30 cellular contexts compared by ENCODE assay signal in genomic region chr6:72976389-72976900, GRCh38.
A peak's percentile ranks its signal among the peaks of the same experiment; 100 is the strongest.
DNase-seq lines count a peak whose midpoint lies in the region; ATAC-seq and TF ChIP-seq lines count a peak whose summit lies in the region.
"Had no signal": no experiment of that assay in that cellular context is flagged by ENCODE, and none has a peak within 500 bp of the region (broad histone marks: within the 10 kb centered on the region; RNA-seq: fewer than 3 reads in every experiment).

No MANE protein-coding gene starts in this region.

- H3K4me3 Mint-ChIP-seq in chondrocyte (ENCODE audit: unreplicated experiment): no peak overlapping the region
- H3K4me3 Mint-ChIP-seq: activated CD4-positive, alpha-beta memory T cell treated with anti-CD3 and anti-CD28 coated beads for 36 hours; activated naive CD8-positive, alpha-beta T cell; immature natural killer cell; mesothelial cell of epicardium; naive thymus-derived CD8-positive, alpha-beta T cell had no signal

- H3K79me2 ChIP-seq in GM23248 (ENCODE audit: insufficient read depth): no peaks in the 10 kb centered on the region

- H3K4me1 Mint-ChIP-seq in chondrocyte (ENCODE audit: low read depth): peaks cover 19% of the 10 kb centered on the region

- H3K36me3 Mint-ChIP-seq in chondrocyte (ENCODE audit: low read depth): peaks cover 2% of the 10 kb centered on the region

- H3K27ac Mint-ChIP-seq in chondrocyte (ENCODE audit: unreplicated experiment): no peak overlapping the region
- H3K27ac Mint-ChIP-seq: activated CD4-positive, alpha-beta memory T cell treated with anti-CD3 and anti-CD28 coated beads for 36 hours; activated naive CD8-positive, alpha-beta T cell; activated T-helper 2 cell treated with anti-CD3 and anti-CD28 coated beads, Interferon-gamma antibody, Interleukin-2, Interleukin-4, amounts not matched to agents 10 μg/mL and 5 μg/mL and 100 μg/mL, durations not matched to agents 14 hours and 24 hours and 36 hours had no signal

- in situ Hi-C loops in GM23248 (cut with MboI): no loop called here

- H3K9me3 ChIP-seq in GM23248 (ENCODE audit: low read depth) (no peaks in the 10 kb centered on the region), gastroesophageal sphincter (no peaks in the 10 kb centered on the region)
- H3K9me3 ChIP-seq: ascending aorta, thoracic aorta, vagina had no signal

- no peak overlapping the region for H2AFZ ChIP-seq in GM23248

- H3K9ac ChIP-seq in GM23248: no peak overlapping the region

- no peaks in the 10 kb centered on the region for H3K9me2 ChIP-seq in GM23248 (ENCODE audit: insufficient read depth)

- no peak for TF ChIP-seq EP300 in gastroesophageal sphincter (IDR thresholded peaks at IDR 0.05)

- TF ChIP-seq POLR2A in gastroesophageal sphincter (IDR thresholded peaks at IDR 0.05): no peak

- no peaks in the 10 kb centered on the region for H4K20me1 ChIP-seq in GM23248 (ENCODE audit: insufficient read depth)

- H3F3A ChIP-seq in GM23248 (ENCODE audit: insufficient read depth): 0 out of 2 replicates have a peak, but pooled peaks cover 7% of the 10 kb centered on the region

- H3K4me3 ChIP-seq in AG10803 (ENCODE audit: low read length): no peak overlapping the region
- no peak overlapping the region for H3K4me3 ChIP-seq in GM23248
- no peak overlapping the region for H3K4me3 ChIP-seq in gastroesophageal sphincter
- H3K4me3 ChIP-seq: ascending aorta, left ventricle myocardium inferior, thoracic aorta, vagina had no signal

- TF ChIP-seq CTCF in AG10803 (conservative IDR thresholded peaks at IDR 0.05; ENCODE audit: low read length) (no peak), gastroesophageal sphincter (IDR thresholded peaks at IDR 0.05) (no peak), chondrocyte (IDR thresholded peaks at IDR 0.05) (no peak)

- H3K36me3 ChIP-seq in GM23248 (ENCODE audit: low read depth) (no peaks in the 10 kb centered on the region), gastroesophageal sphincter (no peaks in the 10 kb centered on the region)
- H3K36me3 ChIP-seq: ascending aorta, left ventricle myocardium inferior, thoracic aorta, vagina had no signal

- 58 to 66% methylated on average over 4 of the region's 4 CpGs for WGBS in GM23248 (ENCODE audit: low coverage in 1 of 2, low lambda C conversion rate in 2 of 2, missing lambda C conversion rate in 2 of 2), 2 experiments
- WGBS in gastroesophageal sphincter (ENCODE audit: low coverage in 1 of 2), 2 donors: 5 to 7% methylated on average over 4 of the region's 4 CpGs

- DNase-seq in AG10803 (ENCODE audit: low read depth) (peak; percentile 36), GM23248 (peak; percentile 8), RPMI8226 (peak; percentile 47), chondrocyte (ENCODE audit: low spot score) (no peak)
- DNase-seq in stimulated activated naive CD4-positive, alpha-beta T cell (lab: John Stamatoyannopoulos, UW): no peak
- DNase-seq: activated CD4-positive, alpha-beta memory T cell treated with anti-CD3 and anti-CD28 coated beads for 36 hours; Calu3; EL; hippocampal formation; immature natural killer cell; left ventricle myocardium inferior; naive thymus-derived CD8-positive, alpha-beta T cell; NCI-H1105; NCI-H1930; NCI-H526 treated with DMSO at 0.1 percent for 48 hours; stimulated activated CD4-positive, alpha-beta T cell treated with anti-CD3 and anti-CD28 coated beads, Interleukin-4, amount 100 ng/mL, for 24 hours; stimulated activated naive CD4-positive, alpha-beta T cell treated with Interleukin-2 at 50 U/mL for 16 hours; SW 1271 had no signal

- H3K27me3 ChIP-seq in GM23248 (replicated peaks; ENCODE audit: insufficient read depth) (no peaks in the 10 kb centered on the region), gastroesophageal sphincter (no peaks in the 10 kb centered on the region)
- H3K27me3 ChIP-seq: ascending aorta, vagina had no signal

- H3K27me3 Mint-ChIP-seq in chondrocyte (ENCODE audit: low read depth): peaks cover under 1% of the 10 kb centered on the region
- H3K27me3 Mint-ChIP-seq: activated CD4-positive, alpha-beta memory T cell treated with anti-CD3 and anti-CD28 coated beads for 36 hours; activated naive CD8-positive, alpha-beta T cell; naive thymus-derived CD8-positive, alpha-beta T cell had no signal

- no peaks in the 10 kb centered on the region for H3K4me1 ChIP-seq in GM23248 (ENCODE audit: insufficient read depth)
- peaks cover 0 to 21% (median 5%) of the 10 kb centered on the region in 3 donors for H3K4me1 ChIP-seq in gastroesophageal sphincter
- H3K4me1 ChIP-seq: ascending aorta, left ventricle myocardium inferior, vagina had no signal

- no peak overlapping the region for H3K4me2 ChIP-seq in GM23248 (ENCODE audit: unreplicated experiment)

- H3K27ac ChIP-seq in GM23248 (no peak overlapping the region), gastroesophageal sphincter (peak overlapping the region; percentile 11 to 59 (median 42))
- H3K27ac ChIP-seq: left ventricle myocardium inferior, vagina had no signal

- ATAC-seq in gastroesophageal sphincter (no peak), GM18520 (IDR thresholded peaks at IDR 0.05; ENCODE audit: unreplicated experiment) (no peak), HG03025 (IDR thresholded peaks at IDR 0.05; ENCODE audit: low FRiP score, unreplicated experiment) (no peak)
- ATAC-seq: activated CD4-positive, CD25-positive, alpha-beta regulatory T cell treated with anti-CD3 and anti-CD28 coated beads, Interleukin-2, amount 50 U/mL, for 24 hours; HepG2; naive thymus-derived CD8-positive, alpha-beta T cell; Right ventricle myocardium inferior had no signal

- H3K9me3 Mint-ChIP-seq in chondrocyte (ENCODE audit: low read depth): peaks cover 12% of the 10 kb centered on the region

Comparison
In these comparisons a context has a peak if more than half of its experiments do, and no peak if none do; other contexts are left out.
1. DNase-seq: peak in AG10803 (single experiment), GM23248 (single experiment) and RPMI8226 (single experiment); none in stimulated activated naive CD4-positive, alpha-beta T cell (0 of 6) and chondrocyte (single experiment).